In genomic region chr2:203453858-203454451, GRCh38 we compare ENCODE assay signal across 8 cellular contexts.
DNase-seq lines count a peak whose midpoint lies in the region; ATAC-seq, FAIRE-seq and TF ChIP-seq lines count a peak whose summit lies in the region.

No MANE protein-coding gene starts in this region.

- no peak overlapping the region for H3K4me3 ChIP-seq in GM12878

- H3K4me3 Mint-ChIP-seq in activated T-cell treated with anti-CD3 and anti-CD28 coated beads, Interleukin-2, amount 50 U/mL, for 4 hours = no peak overlapping the region

- no peak overlapping the region for H2AFZ ChIP-seq in GM12878 (ENCODE audit: control insufficient read depth, low read depth, low read length)

- peak; percentile 80 for FAIRE-seq in GM12878 (lab: Jason Lieb, UNC)

- peak; percentile 67 to 80 (median 73); a peak in 5 of 6 replicates for TF ChIP-seq CTCF in GM12878 (IDR thresholded peaks at IDR 0.05 in 2 of 3, conservative IDR thresholded peaks at IDR 0.05 in 1 of 3; ENCODE audit: control insufficient read depth in 2 of 3, extremely low read depth in 1 of 3, insufficient read depth in 1 of 3, low read depth in 3 of 3, low read length in 3 of 3)

- TF ChIP-seq POLR2A in GM12878 (IDR thresholded peaks at IDR 0.05; ENCODE audit: low read depth, low read length) = no peak

- H3K27me3 Mint-ChIP-seq in activated T-cell treated with anti-CD3 and anti-CD28 coated beads, Interleukin-2, amount 50 U/mL, for 4 hours (ENCODE audit: low read depth) = no peaks in the 10 kb centered on the region

- SMC1A ChIA-PET in GM12878 (lab: Charles Lee; ENCODE audit: uncharacterized antibody, unreplicated experiment) = interaction anchor here (0.9 to 2.5 kb wide), 11 partner anchors 9 to 879 kb away, joined by 3 to 20 read pairs (median 3); no protein-coding TSS in a partner anchor

- no peaks in the 10 kb centered on the region for H3K4me1 ChIP-seq in GM12878 (ENCODE audit: control insufficient read depth, insufficient read depth, low read length)

- no peak for TF ChIP-seq EP300 in GM12878 (IDR thresholded peaks at IDR 0.05; ENCODE audit: borderline replicate concordance in 1 of 2, control insufficient read depth in 1 of 2, low read depth in 2 of 2, low read length in 2 of 2)

- BruUV-seq in GM12878 (replicated peaks; lab: Mats Ljungman, UMichigan) = no TSS peak

- no peaks in the 10 kb centered on the region for H3K79me2 ChIP-seq in GM12878 (ENCODE audit: control insufficient read depth, insufficient read depth, low read length)

- intact Hi-C loops in GM12878 (cut with micrococcal nuclease; ENCODE audit: unreplicated experiment) = loop anchor here (1.0 to 5.0 kb wide), 3 partner anchors 229 to 879 kb away; no protein-coding TSS in a partner anchor

- no peaks in the 10 kb centered on the region for H4K20me1 ChIP-seq in GM12878 (ENCODE audit: control insufficient read depth, insufficient read depth)

- POLR2A ChIA-PET in GM12878 (lab: Charles Lee) = no interaction called here

- H3K9ac ChIP-seq in GM12878 (ENCODE audit: control insufficient read depth, insufficient read depth, low read length) = no peak overlapping the region

- no peaks in the 10 kb centered on the region for H3K36me3 ChIP-seq in GM12878 (ENCODE audit: control insufficient read depth in 2 of 2, insufficient read depth in 2 of 2, low read length in 1 of 2)

- in situ Hi-C loops in GM12878 (cut with MboI) = no loop called here

- H3K9me3 Mint-ChIP-seq in activated T-cell treated with anti-CD3 and anti-CD28 coated beads, Interleukin-2, amount 50 U/mL, for 4 hours = no peaks in the 10 kb centered on the region

- H3K4me1 Mint-ChIP-seq in activated T-cell treated with anti-CD3 and anti-CD28 coated beads, Interleukin-2, amount 50 U/mL, for 4 hours (ENCODE audit: low read depth) = peaks cover 1% of the 10 kb centered on the region

- peaks cover 5% of the 10 kb centered on the region for H3K36me3 Mint-ChIP-seq in activated T-cell treated with anti-CD3 and anti-CD28 coated beads, Interleukin-2, amount 50 U/mL, for 4 hours (ENCODE audit: insufficient read depth)

- TF ChIP-seq RAD21 in GM12878 (IDR thresholded peaks at IDR 0.05; ENCODE audit: insufficient read depth, low read depth, low read length) = peak; percentile 89

- no peak overlapping the region for H3K27ac ChIP-seq in GM12878 (ENCODE audit: control insufficient read depth, insufficient read depth)

- H3K4me2 ChIP-seq in GM12878 (ENCODE audit: control insufficient read depth, insufficient read depth) = no peak overlapping the region

- no peak for ATAC-seq in activated T-cell treated with anti-CD3 and anti-CD28 coated beads, Interleukin-2, amount 50 U/mL, for 4 hours
- ATAC-seq in HG03103 (IDR thresholded peaks at IDR 0.05; ENCODE audit: low read depth, unreplicated experiment) = peak; percentile 65
- peak; percentile 86 for ATAC-seq in GM12878
- ATAC-seq in stimulated activated naive CD8-positive, alpha-beta T cell treated with anti-CD3 and anti-CD28 coated beads, Interleukin-15, Interleukin-2, amounts not matched to agents 100 U/mL and 50 U/mL, for 24 hours = peak; percentile 63
- no peak for ATAC-seq in GM19463 (IDR thresholded peaks at IDR 0.05; ENCODE audit: unreplicated experiment)

- CTCF ChIA-PET in GM12878 (lab: Yijun Ruan, JAX) = interaction anchor here (0.6 to 7.2 kb wide), 23 partner anchors 9 to 894 kb away, joined by 3 to 69 read pairs (median 3); partner anchors contain the start of gene CYP20A1

- RAD21 ChIA-PET in GM12878 (lab: Charles Lee; ENCODE audit: unreplicated experiment) = interaction anchor here (0.7 to 1.6 kb wide), 5 partner anchors 20 to 879 kb away, joined by 3 to 6 read pairs (median 3); no protein-coding TSS in a partner anchor

- no peaks in the 10 kb centered on the region for H3K27me3 ChIP-seq in GM12878 (replicated peaks in 1 of 2; ENCODE audit: control insufficient read depth in 2 of 2, insufficient read depth in 2 of 2, low read length in 1 of 2)

- DNase-seq in activated T-cell treated with anti-CD3 and anti-CD28 coated beads for 1 hour (ENCODE audit: low read depth) = peak; percentile 3
- no peak for DNase-seq in activated T-cell treated with anti-CD3 and anti-CD28 coated beads, Interleukin-2, amount 50 U/mL, for 4 hours
- DNase-seq in NOMO-1 treated with dmso at 0.1 percent for 144 hours (lab: John Stamatoyannopoulos, UW; ENCODE audit: unreplicated experiment) = peak; percentile 44
- DNase-seq in GM12878 (ENCODE audit: low read depth, low spot score) = peak; percentile 4
- DNase-seq in iPS-NIHi11 (ENCODE audit: low spot score) = peak; percentile 33
- DNase-seq in stimulated activated naive CD8-positive, alpha-beta T cell treated with anti-CD3 and anti-CD28 coated beads, Interleukin-15, Interleukin-2, amounts not matched to agents 100 U/mL and 50 U/mL, for 24 hours = peak; percentile 20

- 12% methylated on average over 1 of the region's 1 CpG for WGBS in GM12878 (ENCODE audit: insufficient coverage, insufficient replicate concordance, low lambda C conversion rate, missing lambda C conversion rate)

- no peaks in the 10 kb centered on the region for H3K9me3 ChIP-seq in GM12878 (replicated peaks; ENCODE audit: control insufficient read depth, insufficient read depth, low read length)

TF ChIP-seq in GM12878, 131 proteins besides CTCF, POLR2A, EP300 and RAD21:
- peak; percentile 79 for TF ChIP-seq SMC3 (IDR thresholded peaks at IDR 0.05; ENCODE audit: borderline replicate concordance, low read length)
- TF ChIP-seq, protein P1, sequence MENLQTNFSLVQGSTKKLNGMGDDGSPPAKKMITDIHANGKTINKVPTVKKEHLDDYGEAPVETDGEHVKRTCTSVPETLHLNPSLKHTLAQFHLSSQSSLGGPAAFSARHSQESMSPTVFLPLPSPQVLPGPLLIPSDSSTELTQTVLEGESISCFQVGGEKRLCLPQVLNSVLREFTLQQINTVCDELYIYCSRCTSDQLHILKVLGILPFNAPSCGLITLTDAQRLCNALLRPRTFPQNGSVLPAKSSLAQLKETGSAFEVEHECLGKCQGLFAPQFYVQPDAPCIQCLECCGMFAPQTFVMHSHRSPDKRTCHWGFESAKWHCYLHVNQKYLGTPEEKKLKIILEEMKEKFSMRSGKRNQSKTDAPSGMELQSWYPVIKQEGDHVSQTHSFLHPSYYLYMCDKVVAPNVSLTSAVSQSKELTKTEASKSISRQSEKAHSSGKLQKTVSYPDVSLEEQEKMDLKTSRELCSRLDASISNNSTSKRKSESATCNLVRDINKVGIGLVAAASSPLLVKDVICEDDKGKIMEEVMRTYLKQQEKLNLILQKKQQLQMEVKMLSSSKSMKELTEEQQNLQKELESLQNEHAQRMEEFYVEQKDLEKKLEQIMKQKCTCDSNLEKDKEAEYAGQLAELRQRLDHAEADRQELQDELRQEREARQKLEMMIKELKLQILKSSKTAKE (IDR thresholded peaks at IDR 0.05; ENCODE audit: low read depth, poor library complexity, severe bottlenecking) = peak; percentile 17
- no peak for TF ChIP-seq STAT1 (conservative IDR thresholded peaks at IDR 0.05)

Comparison
In these comparisons a context has a peak if more than half of its experiments do, and no peak if none do; other contexts are left out.
1. ATAC-seq: peak in HG03103 (single experiment), GM12878 (single experiment) and stimulated activated naive CD8-positive, alpha-beta T cell treated with anti-CD3 and anti-CD28 coated beads, Interleukin-15, Interleukin-2, amounts not matched to agents 100 U/mL and 50 U/mL, for 24 hours (single experiment); none in activated T-cell treated with anti-CD3 and anti-CD28 coated beads, Interleukin-2, amount 50 U/mL, for 4 hours (0 of 2) and GM19463 (single experiment).